Comparison of ENCODE assay signal across 8 cellular contexts in the genomic region with DNA sequence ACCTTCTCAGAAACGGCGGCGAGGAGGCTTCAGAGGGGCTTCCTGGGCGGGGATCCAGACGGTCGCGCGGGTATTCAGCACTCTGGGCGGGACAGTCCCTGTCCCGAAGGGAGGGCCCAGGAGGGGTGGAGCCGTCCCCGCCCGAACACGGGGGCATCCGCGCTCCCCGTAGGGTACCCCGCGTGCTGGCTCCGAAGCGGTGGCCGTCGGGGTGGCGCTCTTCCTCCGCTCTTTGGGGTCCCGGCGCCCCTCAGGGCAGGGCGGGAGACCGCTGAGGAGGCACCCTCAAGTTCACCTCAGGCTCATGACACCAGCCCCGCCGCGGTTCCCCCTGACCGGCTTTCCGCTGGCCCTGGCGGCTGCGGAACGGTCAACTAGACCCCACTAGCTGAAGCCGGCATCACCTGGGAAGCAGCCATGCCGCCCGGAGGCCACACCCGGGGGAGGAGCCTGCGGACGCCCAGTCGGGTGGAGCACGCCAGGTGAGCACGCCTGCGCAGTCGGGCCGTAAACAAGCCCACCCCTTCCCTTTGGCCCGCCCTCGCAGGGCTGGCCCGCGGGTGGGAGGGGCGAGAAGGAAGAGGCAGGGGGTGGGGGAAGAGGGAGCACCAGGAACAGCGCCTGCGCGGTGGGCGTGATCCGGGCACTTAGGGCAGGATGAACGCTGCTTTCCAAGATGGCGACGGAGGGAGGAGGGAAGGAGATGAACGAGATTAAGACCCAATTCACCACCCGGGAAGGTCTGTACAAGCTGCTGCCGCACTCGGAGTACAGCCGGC. TPM values are rescaled to one million over a fixed set of nuclear protein-coding genes. Genes with fewer than 3 reads are reported as not detected.
DNase-seq lines count a peak whose midpoint lies in the region; ATAC-seq and TF ChIP-seq lines count a peak whose summit lies in the region.

A gene with protein sequence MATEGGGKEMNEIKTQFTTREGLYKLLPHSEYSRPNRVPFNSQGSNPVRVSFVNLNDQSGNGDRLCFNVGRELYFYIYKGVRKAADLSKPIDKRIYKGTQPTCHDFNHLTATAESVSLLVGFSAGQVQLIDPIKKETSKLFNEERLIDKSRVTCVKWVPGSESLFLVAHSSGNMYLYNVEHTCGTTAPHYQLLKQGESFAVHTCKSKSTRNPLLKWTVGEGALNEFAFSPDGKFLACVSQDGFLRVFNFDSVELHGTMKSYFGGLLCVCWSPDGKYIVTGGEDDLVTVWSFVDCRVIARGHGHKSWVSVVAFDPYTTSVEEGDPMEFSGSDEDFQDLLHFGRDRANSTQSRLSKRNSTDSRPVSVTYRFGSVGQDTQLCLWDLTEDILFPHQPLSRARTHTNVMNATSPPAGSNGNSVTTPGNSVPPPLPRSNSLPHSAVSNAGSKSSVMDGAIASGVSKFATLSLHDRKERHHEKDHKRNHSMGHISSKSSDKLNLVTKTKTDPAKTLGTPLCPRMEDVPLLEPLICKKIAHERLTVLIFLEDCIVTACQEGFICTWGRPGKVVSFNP (plus strand): TSS at position 650 of the 779 bp plus-strand sequence. CDS start 27 bp downstream, at position 677.

- H3K4me2 ChIP-seq in PC-3 (ENCODE audit: low read length): peak within 1 kb of the TSS; percentile 95

- TF ChIP-seq CTCF in PC-3 (conservative IDR thresholded peaks at IDR 0.05; ENCODE audit: low read depth, low read length): peak; percentile 34; the same call in 1 of the 2 replicates

- TF ChIP-seq POLR2A in erythroblast (IDR thresholded peaks at IDR 0.05; ENCODE audit: low read length): peak; percentile 75

- H3F3A ChIP-seq in PC-3 (ENCODE audit: low read length, unreplicated experiment): no peaks in the 10 kb centered on the region

- ATAC-seq in GM21619 (IDR thresholded peaks at IDR 0.05; ENCODE audit: unreplicated experiment) (peak; percentile 86), PC-3 (peak; percentile 85)

- H3K36me3 ChIP-seq in PC-3 (ENCODE audit: low read depth, low read length) (peaks cover 4% of the 10 kb centered on the region; the same call in 1 of the 2 replicates), mucosa of stomach (ENCODE audit: control insufficient read depth, insufficient read depth, low read length) (no peaks in the 10 kb centered on the region)

- H3K4me1 ChIP-seq in PC-3 (ENCODE audit: insufficient read depth, low read length) (peaks cover 10% of the 10 kb centered on the region), mucosa of stomach (ENCODE audit: control insufficient read depth, insufficient read depth, low read length) (peaks cover 8% of the 10 kb centered on the region)

- BruUV-seq in PC-3 (replicated peaks; lab: Mats Ljungman, UMichigan): no TSS peak

- peak within 1 kb of the TSS; percentile 92 for H3K9ac ChIP-seq in PC-3 (ENCODE audit: low read length)
- H3K9ac ChIP-seq in mucosa of stomach (ENCODE audit: low read length): peak within 1 kb of the TSS; percentile 95

- H3K27me3 ChIP-seq in PC-3 (ENCODE audit: low read length) (no peaks in the 10 kb centered on the region), mucosa of stomach (ENCODE audit: control insufficient read depth, insufficient read depth, low read length) (no peaks in the 10 kb centered on the region)

- DNase-seq in DMS53 treated with DMSO at 0.1 percent for 48 hours (lab: John Stamatoyannopoulos, UW; ENCODE audit: unreplicated experiment) (peak; percentile 85), PC-3 (peak; percentile 99), activated T-cell treated with anti-CD3 and anti-CD28 coated beads for 48 hours (ENCODE audit: low read depth) (peak; percentile 100), erythroblast (lab: John Stamatoyannopoulos, UW) (peak; percentile 98 to 99)
- DNase-seq in Jurkat, Clone E6-1 (ENCODE audit: low read depth, low spot score): peak; percentile 96
- DNase-seq in stimulated activated CD8-positive, alpha-beta memory T cell treated with anti-CD3 and anti-CD28 coated beads, Interleukin-7, amount 100 ng/mL, for 1 hour (ENCODE audit: low read depth in 2 of 2): peak; percentile 97 to 98

- peaks cover 13% of the 10 kb centered on the region for H4K20me1 ChIP-seq in PC-3 (ENCODE audit: low read length)

- intact Hi-C loops in PC-3 (cut with micrococcal nuclease): loop anchor here (5.0 kb wide), 1 partner anchor 178 kb away; a partner anchor contains a TSS

- peak within 1 kb of the TSS; percentile 97 for H3K4me3 ChIP-seq in Jurkat, Clone E6-1 (ENCODE audit: low read length)
- H3K4me3 ChIP-seq in PC-3 (ENCODE audit: low read length) (peak within 1 kb of the TSS; percentile 75), mucosa of stomach (ENCODE audit: low read length) (peak within 1 kb of the TSS; percentile 98)

- CTCF ChIA-PET in PC-3 (lab: Charles Lee): interaction anchor here (1.1 kb wide), 1 partner anchor 32 kb away, joined by 5 read pairs; no protein-coding TSS in a partner anchor

- H2AFZ ChIP-seq in PC-3 (ENCODE audit: low read length): peak within 1 kb of the TSS; percentile 84

- H3K9me2 ChIP-seq in PC-3 (replicated peaks; ENCODE audit: low read length): no peaks in the 10 kb centered on the region

- POLR2A ChIA-PET in PC-3 (lab: Charles Lee; ENCODE audit: unreplicated experiment): interaction anchor here (0.6 kb wide), 1 partner anchor 76 kb away, joined by 18 read pairs; no protein-coding TSS in a partner anchor

- H3K27ac ChIP-seq in PC-3 (ENCODE audit: low read length): peak within 1 kb of the TSS; percentile 66

- peaks cover 73% of the 10 kb centered on the region for H3K79me2 ChIP-seq in PC-3 (ENCODE audit: low read length)

- H3K9me3 ChIP-seq in PC-3 (ENCODE audit: low read length) (no peaks in the 10 kb centered on the region), mucosa of stomach (ENCODE audit: control insufficient read depth, low read length) (no peaks in the 10 kb centered on the region)

RNA-seq across cellular contexts. Expression of the gene that starts here (rescaled TPM):
- 15.5 TPM for polyA plus RNA-seq in Jurkat, Clone E6-1 (2012; ENCODE audit: insufficient read depth, insufficient read length)
- total RNA-seq in PC-3 (2014; rRNA removed): 23.7 and 24.2 TPM in 2 replicates

Comparison
In these comparisons a context has a peak if more than half of its experiments do, and no peak if none do; other contexts are left out.
1. Peak in every context shown above with its lines: DNase-seq, ATAC-seq, H3K4me3 ChIP-seq and H3K27ac ChIP-seq.